ENCODE assay signal across 1 cellular context in genomic region chr17:82064433-82065192, GRCh38.
TF ChIP-seq lines count a peak whose summit lies in the region.

No MANE protein-coding gene starts in this region.

TF ChIP-seq in HepG2, 621 proteins besides CTCF, POLR2A, EP300 and RAD21 (continued from another document and continues in another):
- TF ChIP-seq ZNF646 (CRISPR knock-in tag; IDR thresholded peaks at IDR 0.05) (no peak), PHF5A (CRISPR knock-in tag; IDR thresholded peaks at IDR 0.05; ENCODE audit: low read depth, unreplicated experiment) (peak; percentile 16), ZIK1 (CRISPR knock-in tag; IDR thresholded peaks at IDR 0.05; ENCODE audit: borderline replicate concordance, low read depth) (0 out of 2 replicates have a peak, but pooled peaks have one; percentile 26), MXI1 (IDR thresholded peaks at IDR 0.05; ENCODE audit: borderline replicate concordance, low read depth, low read length) (no peak; the same call in 2 of the 3 replicates), REPIN1 (CRISPR knock-in tag; IDR thresholded peaks at IDR 0.05; ENCODE audit: borderline replicate concordance, low read depth) (0 out of 2 replicates have a peak, but pooled peaks have one; percentile 22), ZNF704 (CRISPR knock-in tag; IDR thresholded peaks at IDR 0.05; ENCODE audit: borderline replicate concordance) (0 out of 2 replicates have a peak, but pooled peaks have one; percentile 42), ELF1 (CRISPR knock-in tag; IDR thresholded peaks at IDR 0.05) (no peak), CHCHD3 (CRISPR knock-in tag; IDR thresholded peaks at IDR 0.05) (0 out of 2 replicates have a peak, but pooled peaks have one; percentile 85), ZNF276 (CRISPR knock-in tag; IDR thresholded peaks at IDR 0.05; ENCODE audit: low read depth) (peak; percentile 46; the same call in 1 of the 2 replicates), ZNF430 (CRISPR knock-in tag; IDR thresholded peaks at IDR 0.05) (0 out of 2 replicates have a peak, but pooled peaks have one; percentile 18), ZSCAN31 (CRISPR knock-in tag; IDR thresholded peaks at IDR 0.05; ENCODE audit: low read depth) (peak; percentile 74; the same call in 1 of the 2 replicates), ZNF451 (CRISPR knock-in tag; IDR thresholded peaks at IDR 0.05) (peak; percentile 37; the same call in 1 of the 2 replicates), RBAK (CRISPR knock-in tag; IDR thresholded peaks at IDR 0.05) (no peak), GABPB1 (CRISPR knock-in tag; IDR thresholded peaks at IDR 0.05) (peak; percentile 81), UBTF (CRISPR knock-in tag; IDR thresholded peaks at IDR 0.05) (0 out of 2 replicates have a peak, but pooled peaks have one; percentile 20), HOXA3 (CRISPR knock-in tag; IDR thresholded peaks at IDR 0.05) (peak; percentile 31; the same call in 1 of the 2 replicates), ZNF580 (CRISPR knock-in tag; IDR thresholded peaks at IDR 0.05; ENCODE audit: borderline replicate concordance, low read depth) (no peak), ZMAT3 (CRISPR knock-in tag; conservative IDR thresholded peaks at IDR 0.05) (peak; percentile 91; the same call in 1 of the 2 replicates), ETV6 (CRISPR knock-in tag; conservative IDR thresholded peaks at IDR 0.05) (no peak), AGO1 (IDR thresholded peaks at IDR 0.05; ENCODE audit: low read depth, low read length, poor library complexity, severe bottlenecking) (peak; percentile 47), ZNF335 (CRISPR knock-in tag; IDR thresholded peaks at IDR 0.05) (peak; percentile 8; the same call in 1 of the 2 replicates), GTF3A (CRISPR knock-in tag; conservative IDR thresholded peaks at IDR 0.05) (0 out of 2 replicates have a peak, but pooled peaks have one; percentile 67), RBM39 (IDR thresholded peaks at IDR 0.05; ENCODE audit: low read depth, low read length, poor library complexity, severe bottlenecking) (peak; percentile 18), TBX3 (IDR thresholded peaks at IDR 0.05; ENCODE audit: borderline replicate concordance) (0 out of 2 replicates have a peak, but pooled peaks have one; percentile 15), EED (CRISPR knock-in tag; IDR thresholded peaks at IDR 0.05) (peak; percentile 29; the same call in 1 of the 2 replicates), MAZ (IDR thresholded peaks at IDR 0.05; ENCODE audit: borderline replicate concordance, low read depth, low read length) (no peak), MAZ (CRISPR knock-in tag; IDR thresholded peaks at IDR 0.05; ENCODE audit: low read depth) (peak; percentile 61; the same call in 1 of the 2 replicates), PHF8 (CRISPR knock-in tag; IDR thresholded peaks at IDR 0.05) (peak; percentile 79), KLF6 (CRISPR knock-in tag; IDR thresholded peaks at IDR 0.05) (no peak), TAF15 (IDR thresholded peaks at IDR 0.05; ENCODE audit: low read depth, low read length, poor library complexity, severe bottlenecking) (no peak), PTBP1 (IDR thresholded peaks at IDR 0.05; ENCODE audit: low read depth, low read length, poor library complexity, severe bottlenecking) (peak; percentile 77), ZNF367 (CRISPR knock-in tag; IDR thresholded peaks at IDR 0.05; ENCODE audit: borderline replicate concordance) (no peak), RCOR2 (CRISPR knock-in tag; IDR thresholded peaks at IDR 0.05) (no peak), ZNF605 (CRISPR knock-in tag; IDR thresholded peaks at IDR 0.05) (peak; percentile 79), SRF (IDR thresholded peaks at IDR 0.05; ENCODE audit: low read depth, low read length) (no peak), RARG (CRISPR knock-in tag; IDR thresholded peaks at IDR 0.05; ENCODE audit: low read depth) (no peak), ZNF782 (CRISPR knock-in tag; IDR thresholded peaks at IDR 0.05; ENCODE audit: borderline replicate concordance) (0 out of 2 replicates have a peak, but pooled peaks have one; percentile 28), ZNF552 (CRISPR knock-in tag; IDR thresholded peaks at IDR 0.05; ENCODE audit: borderline replicate concordance) (no peak), ZGPAT (CRISPR knock-in tag; IDR thresholded peaks at IDR 0.05) (peak; percentile 54; the same call in 1 of the 2 replicates), HMGXB4 (CRISPR knock-in tag; IDR thresholded peaks at IDR 0.05; ENCODE audit: borderline replicate concordance in 1 of 2, low read depth in 1 of 2) (peak in 1 of 2 experiments; percentile 48; a peak in 1 of 4 replicates), KDM5A (IDR thresholded peaks at IDR 0.05; ENCODE audit: borderline replicate concordance, low read length) (peak; percentile 25; the same call in 1 of the 2 replicates), TFDP2 (CRISPR knock-in tag; IDR thresholded peaks at IDR 0.05) (0 out of 2 replicates have a peak, but pooled peaks have one; percentile 11), ZNF3 (CRISPR knock-in tag; IDR thresholded peaks at IDR 0.05) (no peak), IRF9 (CRISPR knock-in tag; IDR thresholded peaks at IDR 0.05; ENCODE audit: borderline replicate concordance) (peak; percentile 50; the same call in 1 of the 2 replicates), MTA1 (CRISPR knock-in tag; IDR thresholded peaks at IDR 0.05; ENCODE audit: borderline replicate concordance) (peak; percentile 61; the same call in 1 of the 2 replicates), ZNF557 (CRISPR knock-in tag; IDR thresholded peaks at IDR 0.05) (no peak)
